8 cellular contexts compared by ENCODE assay signal in the genomic region with DNA sequence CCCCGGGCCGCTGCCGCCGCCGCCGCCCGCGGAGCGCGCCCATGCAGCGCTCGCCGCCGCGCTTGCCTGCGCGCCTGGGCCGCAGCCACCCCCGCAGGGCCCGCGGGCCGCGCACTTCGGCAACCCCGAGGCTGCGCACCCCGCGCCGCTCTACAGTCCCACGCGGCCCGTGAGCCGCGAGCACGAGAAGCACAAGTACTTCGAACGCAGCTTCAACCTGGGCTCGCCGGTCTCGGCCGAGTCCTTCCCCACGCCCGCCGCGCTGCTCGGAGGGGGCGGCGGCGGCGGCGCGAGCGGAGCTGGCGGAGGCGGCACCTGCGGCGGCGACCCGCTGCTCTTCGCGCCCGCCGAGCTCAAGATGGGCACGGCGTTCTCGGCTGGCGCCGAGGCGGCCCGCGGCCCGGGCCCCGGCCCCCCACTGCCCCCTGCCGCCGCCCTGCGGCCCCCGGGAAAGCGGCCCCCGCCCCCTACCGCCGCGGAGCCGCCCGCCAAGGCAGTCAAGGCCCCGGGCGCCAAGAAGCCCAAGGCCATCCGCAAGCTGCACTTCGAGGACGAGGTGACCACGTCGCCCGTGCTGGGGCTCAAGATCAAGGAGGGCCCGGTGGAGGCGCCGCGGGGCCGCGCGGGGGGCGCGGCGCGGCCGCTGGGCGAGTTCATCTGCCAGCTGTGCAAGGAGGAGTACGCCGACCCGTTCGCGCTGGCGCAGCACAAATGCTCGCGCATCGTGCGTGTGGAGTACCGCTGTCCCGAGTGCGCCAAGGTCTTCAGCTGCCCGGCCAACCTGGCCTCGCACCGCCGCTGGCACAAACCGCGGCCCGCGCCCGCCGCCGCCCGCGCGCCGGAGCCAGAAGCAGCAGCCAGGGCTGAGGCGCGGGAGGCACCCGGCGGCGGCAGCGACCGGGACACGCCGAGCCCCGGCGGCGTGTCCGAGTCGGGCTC. TPM values are rescaled to one million over a fixed set of nuclear protein-coding genes. Genes with fewer than 3 reads are reported as not detected.
DNase-seq lines count a peak whose midpoint lies in the region; ATAC-seq lines count a peak whose summit lies in the region.
"Had no signal": no experiment of that assay in that cellular context is flagged by ENCODE, and none has a peak within 500 bp of the region (broad histone marks: within the 10 kb centered on the region; RNA-seq: fewer than 3 reads in every experiment).

No MANE protein-coding gene starts in this region.

- no peak overlapping the region for H3K4me3 Mint-ChIP-seq in immature natural killer cell

- H3K4me3 ChIP-seq in ectodermal cell (ENCODE audit: insufficient read depth, low read depth, low read length) = peak overlapping the region; percentile 40

- peaks cover 17 to 48% (median 34%) of the 10 kb centered on the region in 3 donors for H3K27me3 Mint-ChIP-seq in immature natural killer cell (ENCODE audit: low read depth in 3 of 3)

- ATAC-seq in GM19351 (IDR thresholded peaks at IDR 0.05; ENCODE audit: unreplicated experiment) (peak; percentile 39), GM18498 (IDR thresholded peaks at IDR 0.05; ENCODE audit: unreplicated experiment) (no peak)

- H3K27ac Mint-ChIP-seq in immature natural killer cell = no peak overlapping the region

- H3K9me3 Mint-ChIP-seq in immature natural killer cell = peaks cover 0 to 4% (median 0%) of the 10 kb centered on the region in 6 donors

- H3K9me3 ChIP-seq in ectodermal cell (ENCODE audit: control insufficient read depth, low read length) = no peaks in the 10 kb centered on the region

- no peaks in the 10 kb centered on the region for H3K36me3 ChIP-seq in ectodermal cell (ENCODE audit: control insufficient read depth, insufficient read depth, low read length)

- peaks cover 11 to 18% of the 10 kb centered on the region in 2 donors for H3K4me1 Mint-ChIP-seq in immature natural killer cell

- DNase-seq in NCI-H146 treated with DMSO at 0.1 percent for 48 hours (lab: John Stamatoyannopoulos, UW; ENCODE audit: unreplicated experiment) (peak; percentile 22), retina (peak; percentile 60), immature natural killer cell (no peak), A172 (ENCODE audit: low spot score) (no peak)

- H3K36me3 Mint-ChIP-seq in immature natural killer cell = peaks cover 0 to 4% (median 0%) of the 10 kb centered on the region in 3 donors

- H3K27me3 ChIP-seq in ectodermal cell (ENCODE audit: control insufficient read depth, insufficient read depth, low read length, poor library complexity, severe bottlenecking) = peaks cover 100% of the 10 kb centered on the region

- no peak overlapping the region for H3K27ac ChIP-seq in ectodermal cell (ENCODE audit: insufficient read depth, low read depth, low read length, poor library complexity, severe bottlenecking)

- 1% methylated on average over 147 of the region's 147 CpGs for WGBS in ectodermal cell, 2 experiments

- H3K4me1 ChIP-seq in ectodermal cell (ENCODE audit: control insufficient read depth, insufficient read depth, low read length) = peaks cover 22% of the 10 kb centered on the region

RNA-seq across cellular contexts. Expression of a gene that starts 0.8 kb away (rescaled TPM):
- polyA plus RNA-seq in ectodermal cell (2013, experiment 1 of 4) = 2.2 TPM
- polyA plus RNA-seq in ectodermal cell (2013, experiment 2 of 4) = 3.1 TPM
- 4.7 TPM for polyA plus RNA-seq in ectodermal cell (2013, experiment 3 of 4)
- 5.8 TPM for polyA plus RNA-seq in ectodermal cell (2013, experiment 4 of 4)
- not detected for polyA plus RNA-seq in immature natural killer cell
- not detected in 2 replicates for total RNA-seq in A172 (2014; rRNA removed; shearing (Covaris generic))
- total RNA-seq: epithelial cell of proximal tubule had no signal

Comparison
In these comparisons a context has a peak if more than half of its experiments do, and no peak if none do; other contexts are left out.
1. DNase-seq: peak in NCI-H146 treated with DMSO at 0.1 percent for 48 hours (single experiment) and retina (single experiment); none in immature natural killer cell (0 of 3) and A172 (single experiment).